ENCODE assay signal across 10 cellular contexts in genomic region chr5:175321927-175322532, GRCh38.
DNase-seq lines count a peak whose midpoint lies in the region; ATAC-seq and TF ChIP-seq lines count a peak whose summit lies in the region.
"Had no signal": no experiment of that assay in that cellular context is flagged by ENCODE, and none has a peak within 500 bp of the region (broad histone marks: within the 10 kb centered on the region; RNA-seq: fewer than 3 reads in every experiment).

No MANE protein-coding gene starts in this region.

- intact Hi-C loops in left lung (cut with DNase I) (no loop called here), aorta (cut with DNase I) (no loop called here)

- no peaks in the 10 kb centered on the region for H3K36me3 Mint-ChIP-seq in chondrocyte (ENCODE audit: low read depth)

- DNase-seq in EL, result peak; percentile 23
- peak; percentile 38 for DNase-seq in Jurkat, Clone E6-1 (ENCODE audit: low read depth, low spot score)
- DNase-seq in adipocyte (ENCODE audit: low read depth), result peak; percentile 11
- no peak for DNase-seq in left lung
- DNase-seq in aorta, result no peak
- DNase-seq in NCI-H1436 treated with DMSO at 0.1 percent for 48 hours (lab: John Stamatoyannopoulos, UW), result no peak
- no peak for DNase-seq in chondrocyte (ENCODE audit: low spot score)
- DNase-seq in activated CD8-positive, alpha-beta memory T cell treated with anti-CD3 and anti-CD28 coated beads, Interleukin-2, amount 50 U/mL, for 48 hours, result no peak
- DNase-seq: anterior cingulate cortex, Peyer's patch had no signal

- no peak overlapping the region for H3K9ac ChIP-seq in adipocyte (ENCODE audit: low read length)

- no peaks in the 10 kb centered on the region for H3K27me3 Mint-ChIP-seq in chondrocyte (ENCODE audit: low read depth)

- H3K4me1 Mint-ChIP-seq in chondrocyte (ENCODE audit: low read depth), result no peaks in the 10 kb centered on the region

- H3K9me3 Mint-ChIP-seq in chondrocyte (ENCODE audit: low read depth), result peaks cover 7% of the 10 kb centered on the region

- ATAC-seq in left lung (peak; percentile 37), aorta (ENCODE audit: low FRiP score) (no peak)

- H3K27me3 ChIP-seq in adipocyte (replicated peaks; ENCODE audit: control insufficient read depth, insufficient read depth, low read length) (no peaks in the 10 kb centered on the region), left lung (no peaks in the 10 kb centered on the region), aorta (ENCODE audit: control insufficient read depth in 1 of 2, insufficient read depth in 2 of 2, low read length in 1 of 2) (no peaks in the 10 kb centered on the region)
- H3K27me3 ChIP-seq: Peyer's patch had no signal

- H3K36me3 ChIP-seq in adipocyte (ENCODE audit: control insufficient read depth, insufficient read depth, low read length, severe bottlenecking), result no peaks in the 10 kb centered on the region
- H3K36me3 ChIP-seq in left lung, result no peaks in the 10 kb centered on the region
- no peaks in the 10 kb centered on the region for H3K36me3 ChIP-seq in aorta (ENCODE audit: control insufficient read depth in 1 of 2, insufficient read depth in 2 of 2, low read length in 1 of 2)
- H3K36me3 ChIP-seq: Peyer's patch had no signal

- peaks cover 7% of the 10 kb centered on the region for H3K4me1 ChIP-seq in adipocyte (ENCODE audit: control insufficient read depth, insufficient read depth, low read length)
- no peaks in the 10 kb centered on the region for H3K4me1 ChIP-seq in left lung
- no peaks in the 10 kb centered on the region for H3K4me1 ChIP-seq in aorta (ENCODE audit: control insufficient read depth in 1 of 2, insufficient read depth in 2 of 2, low read length in 2 of 2)
- H3K4me1 ChIP-seq: Peyer's patch had no signal

- no peak overlapping the region for H3K4me3 ChIP-seq in Jurkat, Clone E6-1 (ENCODE audit: low read length)
- H3K4me3 ChIP-seq in adipocyte (ENCODE audit: low read length), result no peak overlapping the region
- no peak overlapping the region for H3K4me3 ChIP-seq in left lung
- no peak overlapping the region for H3K4me3 ChIP-seq in aorta (ENCODE audit: low read length in 2 of 2)
- H3K4me3 ChIP-seq: Peyer's patch had no signal

- H3K27ac ChIP-seq in left lung, result no peak overlapping the region
- H3K27ac ChIP-seq in aorta (ENCODE audit: low read depth in 1 of 2, low read length in 2 of 2), result no peak overlapping the region
- H3K27ac ChIP-seq: Peyer's patch had no signal

- no peak overlapping the region for H3K4me3 Mint-ChIP-seq in chondrocyte (ENCODE audit: unreplicated experiment)

- TF ChIP-seq CTCF in left lung (IDR thresholded peaks at IDR 0.05), result no peak
- TF ChIP-seq CTCF in chondrocyte (IDR thresholded peaks at IDR 0.05), result no peak

- no peak overlapping the region for H3K27ac Mint-ChIP-seq in chondrocyte (ENCODE audit: unreplicated experiment)

- 27 to 31% methylated on average over 3 of the region's 3 CpGs for WGBS in aorta, 2 donors

- H3K9me3 ChIP-seq in adipocyte (ENCODE audit: control insufficient read depth, low read length) (no peaks in the 10 kb centered on the region), left lung (no peaks in the 10 kb centered on the region), aorta (ENCODE audit: control insufficient read depth, low read length) (no peaks in the 10 kb centered on the region)
- H3K9me3 ChIP-seq: Peyer's patch had no signal

Comparison
In these comparisons a context has a peak if more than half of its experiments do, and no peak if none do; other contexts are left out.
1. DNase-seq: peak in EL (single experiment), Jurkat, Clone E6-1 (single experiment) and adipocyte (single experiment); none in left lung (0 of 2), aorta (0 of 2), NCI-H1436 treated with DMSO at 0.1 percent for 48 hours (single experiment), chondrocyte (single experiment) and activated CD8-positive, alpha-beta memory T cell treated with anti-CD3 and anti-CD28 coated beads, Interleukin-2, amount 50 U/mL, for 48 hours (single experiment).